Comparison of ENCODE assay signal across 2 cellular contexts in genomic region chr2:42708196-42708595, GRCh38.
TF ChIP-seq lines count a peak whose summit lies in the region.

No MANE protein-coding gene starts in this region.

TF ChIP-seq in HepG2, 621 proteins besides CTCF, POLR2A, EP300 and RAD21:
- TF ChIP-seq ZNF12 (CRISPR knock-in tag; IDR thresholded peaks at IDR 0.05) (no peak), ISL2 (CRISPR knock-in tag; IDR thresholded peaks at IDR 0.05) (no peak), MAFF (IDR thresholded peaks at IDR 0.05; ENCODE audit: low read depth, low read length) (peak; percentile 84), MAFK (conservative IDR thresholded peaks at IDR 0.05 in 1 of 2, IDR thresholded peaks at IDR 0.05 in 1 of 2; ENCODE audit: low read length in 2 of 2) (peak; percentile 88 to 91)

TF ChIP-seq in WTC11, 78 proteins besides CTCF, POLR2A, EP300 and RAD21:
- TF ChIP-seq, protein P1, sequence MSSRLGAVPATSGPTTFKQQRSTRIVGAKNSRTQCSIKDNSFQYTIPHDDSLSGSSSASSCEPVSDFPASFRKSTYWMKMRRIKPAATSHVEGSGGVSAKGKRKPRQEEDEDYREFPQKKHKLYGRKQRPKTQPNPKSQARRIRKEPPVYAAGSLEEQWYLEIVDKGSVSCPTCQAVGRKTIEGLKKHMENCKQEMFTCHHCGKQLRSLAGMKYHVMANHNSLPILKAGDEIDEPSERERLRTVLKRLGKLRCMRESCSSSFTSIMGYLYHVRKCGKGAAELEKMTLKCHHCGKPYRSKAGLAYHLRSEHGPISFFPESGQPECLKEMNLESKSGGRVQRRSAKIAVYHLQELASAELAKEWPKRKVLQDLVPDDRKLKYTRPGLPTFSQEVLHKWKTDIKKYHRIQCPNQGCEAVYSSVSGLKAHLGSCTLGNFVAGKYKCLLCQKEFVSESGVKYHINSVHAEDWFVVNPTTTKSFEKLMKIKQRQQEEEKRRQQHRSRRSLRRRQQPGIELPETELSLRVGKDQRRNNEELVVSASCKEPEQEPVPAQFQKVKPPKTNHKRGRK (CRISPR knock-in tag; IDR thresholded peaks at IDR 0.05; ENCODE audit: borderline replicate concordance) = no peak
- TF ChIP-seq ZSCAN18 (CRISPR knock-in tag; IDR thresholded peaks at IDR 0.05) = no peak
- TF ChIP-seq STAT6 (CRISPR knock-in tag; conservative IDR thresholded peaks at IDR 0.05; ENCODE audit: low read depth) = no peak
- TF ChIP-seq, protein P2, sequence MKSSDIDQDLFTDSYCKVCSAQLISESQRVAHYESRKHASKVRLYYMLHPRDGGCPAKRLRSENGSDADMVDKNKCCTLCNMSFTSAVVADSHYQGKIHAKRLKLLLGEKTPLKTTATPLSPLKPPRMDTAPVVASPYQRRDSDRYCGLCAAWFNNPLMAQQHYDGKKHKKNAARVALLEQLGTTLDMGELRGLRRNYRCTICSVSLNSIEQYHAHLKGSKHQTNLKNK (CRISPR knock-in tag; IDR thresholded peaks at IDR 0.05) = no peak
- TF ChIP-seq ZBTB43 (CRISPR knock-in tag; IDR thresholded peaks at IDR 0.05) = no peak
- no peak for TF ChIP-seq IRF2 (CRISPR knock-in tag; IDR thresholded peaks at IDR 0.05; ENCODE audit: borderline replicate concordance, low read depth)
- TF ChIP-seq NFATC4 (CRISPR knock-in tag; IDR thresholded peaks at IDR 0.05) = no peak
